8 cellular contexts compared by ENCODE assay signal in the genomic region with DNA sequence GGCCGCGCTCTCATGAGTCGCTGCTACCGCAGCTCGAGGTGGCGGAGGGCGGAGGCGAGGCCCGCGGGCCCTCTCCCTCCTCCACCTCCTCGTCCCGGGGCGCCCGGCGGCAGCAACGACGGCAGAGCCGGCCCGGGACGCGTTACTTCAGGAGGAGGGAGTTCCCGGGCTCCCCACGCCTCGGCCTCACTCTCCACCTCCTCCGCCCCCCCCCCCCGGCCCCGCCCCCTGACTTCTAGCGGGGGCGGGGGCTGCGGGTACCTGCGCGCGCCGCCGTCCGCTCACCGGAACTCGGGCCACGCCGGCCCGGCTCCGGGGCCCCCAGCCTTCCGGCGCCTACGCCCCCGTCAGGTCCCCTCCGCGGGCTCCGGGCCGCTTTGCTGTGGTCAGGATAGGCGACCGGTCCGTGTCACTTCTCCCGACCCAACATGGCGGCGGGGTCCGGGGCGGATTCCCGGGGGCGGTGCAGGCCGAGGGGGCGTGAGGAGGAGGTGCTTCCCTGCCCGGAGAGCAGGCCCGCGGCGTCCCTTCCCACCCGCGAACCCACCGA. TPM values are rescaled to one million over a fixed set of nuclear protein-coding genes. Genes with fewer than 3 reads are reported as not detected.
A peak's percentile ranks its signal among the peaks of the same experiment; 100 is the strongest.
DNase-seq lines count a peak whose midpoint lies in the region; ATAC-seq and TF ChIP-seq lines count a peak whose summit lies in the region.

Gene YES1, minus strand, starts transcription at position 120 of the 550 bp plus-strand sequence. CDS start 55,415 bp downstream, outside the sequence.

- H3K36me3 Mint-ChIP-seq in chondrocyte (ENCODE audit: low read depth): no peaks in the 10 kb centered on the region

- DNase-seq in NCI-H187 (lab: John Stamatoyannopoulos, UW) (peak; percentile 46 to 51), NCI-H187 treated with DMSO at 0.1 percent for 48 hours (lab: John Stamatoyannopoulos, UW) (no peak), NCI-H128 (lab: John Stamatoyannopoulos, UW; ENCODE audit: unreplicated experiment) (peak; percentile 57), chondrocyte (ENCODE audit: low spot score) (peak; percentile 95), left colon (peak; percentile 81 to 84)
- peak; percentile 79 for DNase-seq in activated CD4-positive, CD25-positive, alpha-beta regulatory T cell treated with anti-CD3 and anti-CD28 coated beads, Interleukin-2, amount 50 U/mL, for 72 hours
- peak; percentile 80 for DNase-seq in stimulated activated CD4-positive, alpha-beta T cell treated with anti-CD3 and anti-CD28 coated beads, Interleukin-1b, Interleukin-23, amount 100 ng/mL, for 48 hours

- intact Hi-C loops in left colon (cut with DNase I, micrococcal nuclease): no loop called here

- peaks cover 27% of the 10 kb centered on the region for H3K4me1 Mint-ChIP-seq in chondrocyte (ENCODE audit: low read depth)

- no peak for TF ChIP-seq CTCF in chondrocyte (IDR thresholded peaks at IDR 0.05)

- peak within 1 kb of the TSS; percentile 98 for H3K27ac Mint-ChIP-seq in chondrocyte (ENCODE audit: unreplicated experiment)

- H3K9me3 Mint-ChIP-seq in chondrocyte (ENCODE audit: low read depth): no peaks in the 10 kb centered on the region

- ATAC-seq in HG02588 (IDR thresholded peaks at IDR 0.05; ENCODE audit: unreplicated experiment) (peak; percentile 67), left colon (peak; percentile 87)

- peak within 1 kb of the TSS; percentile 90 for H3K4me3 Mint-ChIP-seq in chondrocyte (ENCODE audit: unreplicated experiment)

- no peaks in the 10 kb centered on the region for H3K27me3 Mint-ChIP-seq in chondrocyte (ENCODE audit: low read depth)

RNA-seq across cellular contexts. Expression of gene YES1, which starts in this region (rescaled TPM):
- total RNA-seq in chondrocyte: 31.1 to 38.0 TPM (median 36.9 TPM) in 3 replicates
- 10 to 100 TPM; 64.7 to 74.6 TPM for total RNA-seq in left colon
